Comparison of ENCODE assay signal across 21 cellular contexts in genomic region chr11:19920982-19921381, GRCh38.
"Had no signal": no experiment of that assay in that cellular context is flagged by ENCODE, and none has a peak within 500 bp of the region (broad histone marks: within the 10 kb centered on the region; RNA-seq: fewer than 3 reads in every experiment).

No MANE protein-coding gene starts in this region.

- H3K27ac Mint-ChIP-seq: activated CD4-positive, alpha-beta memory T cell treated with anti-CD3 and anti-CD28 coated beads for 36 hours; activated CD4-positive, alpha-beta T cell treated with anti-CD3 and anti-CD28 coated beads for 36 hours; activated CD8-positive, alpha-beta memory T cell treated with anti-CD3 and anti-CD28 coated beads, Interleukin-2, amount 10 ng/mL, durations not matched to agents 7 days and 5 days; activated naive CD8-positive, alpha-beta T cell; memory B cell; natural killer cell treated with Interleukin-12 subunit alpha and Interleukin-12 subunit beta and Interleukin-15 and Interleukin-18, amount 100 ng/mL, for 72 hours had no signal

- H3K4me3 Mint-ChIP-seq: activated CD4-positive, alpha-beta memory T cell treated with anti-CD3 and anti-CD28 coated beads for 36 hours; activated CD4-positive, alpha-beta T cell treated with anti-CD3 and anti-CD28 coated beads for 36 hours; activated CD8-positive, alpha-beta memory T cell treated with anti-CD3 and anti-CD28 coated beads, Interleukin-2, amount 10 ng/mL, durations not matched to agents 7 days and 5 days; activated naive CD8-positive, alpha-beta T cell; memory B cell; natural killer cell treated with Interleukin-12 subunit alpha and Interleukin-12 subunit beta and Interleukin-15 and Interleukin-18, amount 100 ng/mL, for 72 hours had no signal

- H3K27ac ChIP-seq: esophagus squamous epithelium, SJSA1, testis, VCaP had no signal

- ATAC-seq: activated CD4-positive, alpha-beta T cell treated with anti-CD3 and anti-CD28 coated beads for 36 hours; activated CD8-positive, alpha-beta memory T cell treated with anti-CD3 and anti-CD28 coated beads, Interleukin-2, amount 10 ng/mL, durations not matched to agents 7 days and 5 days; left ventricle myocardium superior; natural killer cell treated with Interleukin-12 subunit alpha and Interleukin-12 subunit beta and Interleukin-15 and Interleukin-18, amount 100 ng/mL, for 72 hours; right lobe of liver; stimulated activated naive CD8-positive, alpha-beta T cell treated with anti-CD3 and anti-CD28 coated beads, Interleukin-15, Interleukin-2, amounts not matched to agents 100 U/mL and 50 U/mL, for 24 hours had no signal

- H3K27me3 ChIP-seq: esophagus squamous epithelium, right lobe of liver, SJSA1, testis had no signal

- H3K4me1 Mint-ChIP-seq: activated CD4-positive, alpha-beta T cell treated with anti-CD3 and anti-CD28 coated beads for 36 hours; activated CD8-positive, alpha-beta memory T cell treated with anti-CD3 and anti-CD28 coated beads, Interleukin-2, amount 10 ng/mL, durations not matched to agents 7 days and 5 days; memory B cell had no signal

- DNase-seq: activated CD4-positive, alpha-beta memory T cell treated with anti-CD3 and anti-CD28 coated beads for 36 hours; activated CD4-positive, alpha-beta T cell treated with anti-CD3 and anti-CD28 coated beads for 36 hours; activated CD8-positive, alpha-beta memory T cell treated with anti-CD3 and anti-CD28 coated beads, Interleukin-2, amount 10 ng/mL, durations not matched to agents 7 days and 5 days; activated T-cell treated with anti-CD3 and anti-CD28 coated beads, Interleukin-2, amount 50 U/mL, for 1 hour; amniotic stem cell; esophagus squamous epithelium; foreskin fibroblast; left ventricle myocardium superior; occipital lobe; right lobe of liver; stimulated activated CD4-positive, alpha-beta T cell treated with anti-CD3 and anti-CD28 coated beads, Interleukin-4, amount 100 ng/mL, for 4 hours; stimulated activated CD8-positive, alpha-beta memory T cell treated with anti-CD3 and anti-CD28 coated beads, Interleukin-4, amount 100 ng/mL, for 48 hours; stimulated activated naive CD8-positive, alpha-beta T cell treated with anti-CD3 and anti-CD28 coated beads, Interleukin-15, Interleukin-2, amounts not matched to agents 100 U/mL and 50 U/mL, for 24 hours; testis had no signal

- H3K27me3 Mint-ChIP-seq: activated CD4-positive, alpha-beta memory T cell treated with anti-CD3 and anti-CD28 coated beads for 36 hours had no signal

- H3K4me1 ChIP-seq: testis had no signal

- H3K4me2 ChIP-seq: smooth muscle cell had no signal

- FAIRE-seq: bronchial epithelial cell had no signal

- H3K36me3 Mint-ChIP-seq: activated CD4-positive, alpha-beta memory T cell treated with anti-CD3 and anti-CD28 coated beads for 36 hours; activated CD8-positive, alpha-beta memory T cell treated with anti-CD3 and anti-CD28 coated beads, Interleukin-2, amount 10 ng/mL, durations not matched to agents 7 days and 5 days; activated naive CD8-positive, alpha-beta T cell; memory B cell; natural killer cell treated with Interleukin-12 subunit alpha and Interleukin-12 subunit beta and Interleukin-15 and Interleukin-18, amount 100 ng/mL, for 72 hours had no signal

- H3K9me3 Mint-ChIP-seq: activated CD4-positive, alpha-beta memory T cell treated with anti-CD3 and anti-CD28 coated beads for 36 hours; memory B cell; natural killer cell treated with Interleukin-12 subunit alpha and Interleukin-12 subunit beta and Interleukin-15 and Interleukin-18, amount 100 ng/mL, for 72 hours had no signal

- H3K9me3 ChIP-seq: esophagus squamous epithelium, right lobe of liver, SJSA1, testis had no signal

- H3K36me3 ChIP-seq: right lobe of liver, SJSA1 had no signal

- H3K4me3 ChIP-seq: esophagus squamous epithelium, right lobe of liver, SJSA1, smooth muscle cell, testis had no signal
